Comparison of ENCODE assay signal across 19 cellular contexts in the genomic region with DNA sequence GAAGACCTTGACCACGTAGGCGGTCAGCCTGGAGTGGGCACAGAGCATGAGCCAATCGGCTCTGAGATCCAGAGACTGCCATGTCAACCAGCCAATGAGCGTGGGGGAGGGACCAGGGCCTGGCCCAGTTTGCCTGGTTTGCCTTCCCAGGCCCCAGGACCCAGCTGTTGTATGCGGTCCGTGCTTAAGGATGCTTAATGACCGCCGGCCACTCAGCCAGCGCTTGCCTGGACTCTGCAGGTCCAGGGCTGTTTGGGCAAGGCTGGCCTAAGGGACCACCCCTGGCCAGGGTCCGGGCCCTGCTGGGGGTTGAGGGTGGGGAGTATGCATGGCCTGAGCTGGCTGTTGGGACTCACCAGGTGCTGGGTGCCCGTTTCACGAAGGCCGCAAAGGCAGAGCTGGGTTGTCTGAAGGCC. TPM values are rescaled to one million over a fixed set of nuclear protein-coding genes. Genes with fewer than 3 reads are reported as not detected.
DNase-seq lines count a peak whose midpoint lies in the region; ATAC-seq, FAIRE-seq and TF ChIP-seq lines count a peak whose summit lies in the region.
"Had no signal": no experiment of that assay in that cellular context is flagged by ENCODE, and none has a peak within 500 bp of the region (broad histone marks: within the 10 kb centered on the region; RNA-seq: fewer than 3 reads in every experiment).

No MANE protein-coding gene starts in this region.

- no peak overlapping the region for H3K9ac ChIP-seq in GM12878 (ENCODE audit: control insufficient read depth, insufficient read depth, low read length)

- H3K79me2 ChIP-seq in GM12878 (ENCODE audit: control insufficient read depth, insufficient read depth, low read length) = no peaks in the 10 kb centered on the region

- POLR2A ChIA-PET in HEK293 (lab: Yijun Ruan, JAX) (no interaction called here), GM12878 (lab: Charles Lee) (no interaction called here)

- FAIRE-seq in GM12878 (lab: Jason Lieb, UNC) = no peak
- FAIRE-seq: GM19239 had no signal

- H3K4me2 ChIP-seq in GM12878 (ENCODE audit: control insufficient read depth, insufficient read depth) = no peak overlapping the region

- ATAC-seq in GM12878 = no peak
- peak; percentile 0 to 6 (median 2) for ATAC-seq in right lobe of liver
- no peak for ATAC-seq in HG03378 (IDR thresholded peaks at IDR 0.05; ENCODE audit: unreplicated experiment)

- no peak overlapping the region for H2AFZ ChIP-seq in GM12878 (ENCODE audit: control insufficient read depth, low read depth, low read length)

- TF ChIP-seq CTCF in HEK293 (tag by site-specific recombination; IDR thresholded peaks at IDR 0.05) (no peak), GM12878 (IDR thresholded peaks at IDR 0.05 in 2 of 3, conservative IDR thresholded peaks at IDR 0.05 in 1 of 3; ENCODE audit: control insufficient read depth in 2 of 3, extremely low read depth in 1 of 3, insufficient read depth in 1 of 3, low read depth in 3 of 3, low read length in 3 of 3) (no peak), right lobe of liver (IDR thresholded peaks at IDR 0.05) (no peak)

- DNase-seq in GM12878 (ENCODE audit: low read depth, low spot score) (no peak), right lobe of liver (peak in 2 of 3 donors; percentile 32 to 60), KG1 (lab: John Stamatoyannopoulos, UW) (no peak), NCI-H69 (lab: John Stamatoyannopoulos, UW) (no peak), GOT3 (lab: John Stamatoyannopoulos, UW) (no peak)
- DNase-seq: ACHN, AML-193, COR-L47, NCI-H1417 treated with DMSO at 0.1 percent for 48 hours, NCI-H1930, NCI-H526 treated with DMSO at 0.1 percent for 48 hours, SIG-M5 had no signal

- SMC1A ChIA-PET in GM12878 (lab: Charles Lee; ENCODE audit: uncharacterized antibody, unreplicated experiment) = no interaction called here

- RAD21 ChIA-PET in GM12878 (lab: Charles Lee; ENCODE audit: unreplicated experiment) = no interaction called here

- no peaks in the 10 kb centered on the region for H3K36me3 ChIP-seq in HEK293 (ENCODE audit: control insufficient read depth in 2 of 2, insufficient read depth in 1 of 2, low read length in 2 of 2)
- no peaks in the 10 kb centered on the region for H3K36me3 ChIP-seq in GM12878 (ENCODE audit: control insufficient read depth in 2 of 2, insufficient read depth in 2 of 2, low read length in 1 of 2)
- peaks cover 8 to 97% (median 68%) of the 10 kb centered on the region in 4 donors for H3K36me3 ChIP-seq in right lobe of liver

- no peak overlapping the region for H3K4me3 ChIP-seq in HEK293 (ENCODE audit: low read depth, low read length)
- no peak overlapping the region for H3K4me3 ChIP-seq in GM12878
- no peak overlapping the region for H3K4me3 ChIP-seq in right lobe of liver

- CTCF ChIA-PET in HEK293 (lab: Yijun Ruan, JAX) = no interaction called here
- CTCF ChIA-PET in GM12878 (lab: Yijun Ruan, JAX) = no interaction called here

- no peaks in the 10 kb centered on the region for H3K9me3 ChIP-seq in HEK293 (ENCODE audit: control insufficient read depth, insufficient read depth, low read depth, low read length)
- H3K9me3 ChIP-seq in GM12878 (replicated peaks; ENCODE audit: control insufficient read depth, insufficient read depth, low read length) = peaks cover 1% of the 10 kb centered on the region; the same call in 1 of the 3 replicates
- no peaks in the 10 kb centered on the region for H3K9me3 ChIP-seq in right lobe of liver

- H3K27ac ChIP-seq in HEK293 (ENCODE audit: extremely low read depth, low read depth, low read length) = no peak overlapping the region
- H3K27ac ChIP-seq in GM12878 (ENCODE audit: control insufficient read depth, insufficient read depth) = no peak overlapping the region
- no peak overlapping the region for H3K27ac ChIP-seq in right lobe of liver

- TF ChIP-seq EP300 in GM12878 (IDR thresholded peaks at IDR 0.05; ENCODE audit: borderline replicate concordance in 1 of 2, control insufficient read depth in 1 of 2, low read depth in 2 of 2, low read length in 2 of 2) = no peak

- no peaks in the 10 kb centered on the region for H4K20me1 ChIP-seq in GM12878 (ENCODE audit: control insufficient read depth, insufficient read depth)

- TF ChIP-seq RAD21 in GM12878 (IDR thresholded peaks at IDR 0.05; ENCODE audit: insufficient read depth, low read depth, low read length) = no peak

- TF ChIP-seq POLR2A in GM12878 (IDR thresholded peaks at IDR 0.05; ENCODE audit: low read depth, low read length) (no peak), right lobe of liver (IDR thresholded peaks at IDR 0.05) (no peak)

- WGBS in GM12878 (ENCODE audit: insufficient coverage, insufficient replicate concordance, low lambda C conversion rate, missing lambda C conversion rate) = 82% methylated on average over 13 of the region's 13 CpGs
- WGBS in right lobe of liver (ENCODE audit: insufficient coverage, low coverage, low lambda C conversion rate, missing lambda C conversion rate) = no CpG with 5 or more reads among the region's 13 CpGs

- in situ Hi-C loops in GM12878 (cut with MboI) = no loop called here

- H3K27me3 ChIP-seq in GM12878 (replicated peaks in 1 of 2; ENCODE audit: control insufficient read depth in 2 of 2, insufficient read depth in 2 of 2, low read length in 1 of 2) (no peaks in the 10 kb centered on the region), right lobe of liver (no peaks in the 10 kb centered on the region)

- BruUV-seq in GM12878 (replicated peaks; lab: Mats Ljungman, UMichigan) = no TSS peak

- H3K4me1 ChIP-seq in HEK293 (ENCODE audit: control insufficient read depth, insufficient read depth, low read length) (no peaks in the 10 kb centered on the region), GM12878 (ENCODE audit: control insufficient read depth, insufficient read depth, low read length) (no peaks in the 10 kb centered on the region), right lobe of liver (peaks cover 0 to 20% (median 0%) of the 10 kb centered on the region in 4 donors)

- intact Hi-C loops in GM12878 (cut with micrococcal nuclease; ENCODE audit: unreplicated experiment) = no loop called here
- intact Hi-C loops in right lobe of liver (cut with DNase I) = no loop called here

RNA-seq across cellular contexts. Expression of gene TNFSF14, which starts 23.1 kb away (rescaled TPM):
- 24.4 and 26.2 TPM in 2 replicates for total RNA-seq in GM12878 (2013; cell fraction: nucleolus; rRNA removed)
- total RNA-seq in GM12878 (2014; rRNA removed) = 37.2 and 38.9 TPM in 2 replicates
- 30.6 and 31.4 TPM in 2 replicates for total RNA-seq in GM12878 (2014; rRNA removed; fragmentation: Illumina TruSeq; extraction: Trizol)
- total RNA-seq in GM12878 (2021) = 36.7 and 40.5 TPM in 2 replicates
- 3.6 TPM for polyA plus RNA-seq in GM12878 (2011; ENCODE audit: low read depth)
- 17.3 and 21.7 TPM in 2 replicates for polyA plus RNA-seq in GM12878 (2011; rRNA removed)
- polyA plus RNA-seq in GM12878 (2011; cell fraction: cytosol; rRNA removed) = 28.3 and 34.0 TPM in 2 replicates
- polyA plus RNA-seq in GM12878 (2011; cell fraction: nucleus; rRNA removed) = 6.8 and 11.0 TPM in 2 replicates
- 5.7 and 13.2 TPM in 2 replicates for polyA plus RNA-seq in GM12878 (2012)
- 34.2 and 34.7 TPM in 2 replicates for polyA plus RNA-seq in GM12878 (2014; fragmentation: Illumina TruSeq; extraction: Trizol)
- 1 to 10 TPM; 4.3 to 5.7 TPM for polyA plus RNA-seq in GM12878 (2014; fragmentation: Nextera tagmentation; extraction: Ambion mirVana)
- polyA plus RNA-seq in GM12878 (2014; rRNA removed) = 26.6 and 29.4 TPM in 2 replicates
- 10 to 100 TPM; 30.0 to 31.2 TPM for polyA plus RNA-seq in GM12878 (2016; fragmentation: Nextera tagmentation; extraction: Ambion mirVana)
- polyA minus RNA-seq in GM12878 (2011; rRNA and poly(A)+ RNA removed) = 32.6 and 34.0 TPM in 2 replicates
- 9.5 and 9.9 TPM in 2 replicates for polyA minus RNA-seq in GM12878 (2011; cell fraction: cytosol; rRNA and poly(A)+ RNA removed)
- polyA minus RNA-seq in GM12878 (2011; cell fraction: nucleus; rRNA and poly(A)+ RNA removed) = 13.3 and 17.5 TPM in 2 replicates
- 10 to 100 TPM in 3 of 6 experiments, 1 to 10 TPM in 3; 6.4 to 71.1 (median 14.6) TPM for total RNA-seq in right lobe of liver
- total RNA-seq: HT1080, OCI-LY7, RPMI7951 had no signal

RNA-seq across cellular contexts. Expression of gene C3, which starts 27.4 kb away (rescaled TPM):
- 3.1 and 4.3 TPM in 2 replicates for total RNA-seq in GM12878 (2013; cell fraction: nucleolus; rRNA removed)
- total RNA-seq in GM12878 (2014; rRNA removed) = 0.28 and 1.6 TPM in 2 replicates
- total RNA-seq in GM12878 (2014; rRNA removed; fragmentation: Illumina TruSeq; extraction: Trizol) = 0.54 and 1.1 TPM in 2 replicates
- total RNA-seq in GM12878 (2021) = 5.9 and 6.7 TPM in 2 replicates
- not detected for polyA plus RNA-seq in GM12878 (2011; ENCODE audit: low read depth)
- polyA plus RNA-seq in GM12878 (2011; rRNA removed) = 1.1 and 1.9 TPM in 2 replicates
- 1.5 and 1.9 TPM in 2 replicates for polyA plus RNA-seq in GM12878 (2011; cell fraction: cytosol; rRNA removed)
- 1.9 and 2.6 TPM in 2 replicates for polyA plus RNA-seq in GM12878 (2011; cell fraction: nucleus; rRNA removed)
- polyA plus RNA-seq in GM12878 (2012) = 0.30 and 0.48 TPM in 2 replicates
- 0.79 and 3.0 TPM in 2 replicates for polyA plus RNA-seq in GM12878 (2014; fragmentation: Illumina TruSeq; extraction: Trizol)
- polyA plus RNA-seq in GM12878 (2014; fragmentation: Nextera tagmentation; extraction: Ambion mirVana) = 1 to 10 TPM in 1 of 2 experiments, under 1 TPM in 1; 0.64 to 2.7 TPM
- polyA plus RNA-seq in GM12878 (2014; rRNA removed) = 0.95 and 2.2 TPM in 2 replicates
- under 1 TPM; 0.20 to 0.25 TPM for polyA plus RNA-seq in GM12878 (2016; fragmentation: Nextera tagmentation; extraction: Ambion mirVana)
- polyA minus RNA-seq in GM12878 (2011; rRNA and poly(A)+ RNA removed) = 2.0 and 2.3 TPM in 2 replicates
- polyA minus RNA-seq in GM12878 (2011; cell fraction: cytosol; rRNA and poly(A)+ RNA removed) = 48.6 and 52.2 TPM in 2 replicates
- 4.1 and 16.8 TPM in 2 replicates for polyA minus RNA-seq in GM12878 (2011; cell fraction: nucleus; rRNA and poly(A)+ RNA removed)
- total RNA-seq in right lobe of liver = over 10,000 TPM; 10,569 to 17,502 (median 15,749) TPM
- polyA plus RNA-seq: IgD-negative memory B cell had no signal

RNA-seq across cellular contexts. Expression of gene GPR108, which starts 44.3 kb away (rescaled TPM):
- total RNA-seq in GM12878 (2013; cell fraction: nucleolus; rRNA removed) = 37.2 and 42.9 TPM in 2 replicates
- 63.1 and 67.7 TPM in 2 replicates for total RNA-seq in GM12878 (2014; rRNA removed)
- total RNA-seq in GM12878 (2014; rRNA removed; fragmentation: Illumina TruSeq; extraction: Trizol) = 42.7 and 43.8 TPM in 2 replicates
- 64.7 and 71.0 TPM in 2 replicates for total RNA-seq in GM12878 (2021)
- 17.1 TPM for polyA plus RNA-seq in GM12878 (2011; ENCODE audit: low read depth)
- 33.6 and 56.2 TPM in 2 replicates for polyA plus RNA-seq in GM12878 (2011; rRNA removed)
- 81.3 and 87.6 TPM in 2 replicates for polyA plus RNA-seq in GM12878 (2011; cell fraction: cytosol; rRNA removed)
- 178 and 218 TPM in 2 replicates for polyA plus RNA-seq in GM12878 (2011; cell fraction: nucleus; rRNA removed)
- 53.1 and 59.7 TPM in 2 replicates for polyA plus RNA-seq in GM12878 (2012)
- polyA plus RNA-seq in GM12878 (2014; fragmentation: Illumina TruSeq; extraction: Trizol) = 28.9 and 56.1 TPM in 2 replicates
- 10 to 100 TPM in 1 of 2 experiments, 1 to 10 TPM in 1; 4.4 to 17.6 TPM for polyA plus RNA-seq in GM12878 (2014; fragmentation: Nextera tagmentation; extraction: Ambion mirVana)
- polyA plus RNA-seq in GM12878 (2014; rRNA removed) = 81.1 and 87.2 TPM in 2 replicates
- polyA plus RNA-seq in GM12878 (2016; fragmentation: Nextera tagmentation; extraction: Ambion mirVana) = 10 to 100 TPM; 57.9 to 63.1 TPM
- polyA minus RNA-seq in GM12878 (2011; rRNA and poly(A)+ RNA removed) = 74.5 TPM in 2 replicates
- 17.3 and 27.0 TPM in 2 replicates for polyA minus RNA-seq in GM12878 (2011; cell fraction: cytosol; rRNA and poly(A)+ RNA removed)
- 32.6 and 40.9 TPM in 2 replicates for polyA minus RNA-seq in GM12878 (2011; cell fraction: nucleus; rRNA and poly(A)+ RNA removed)
- total RNA-seq in right lobe of liver = 10 to 100 TPM; 22.3 to 53.0 (median 41.3) TPM

RNA-seq across cellular contexts. Expression of gene TRIP10, which starts 46.4 kb away (rescaled TPM):
- 35.0 and 37.1 TPM in 2 replicates for total RNA-seq in GM12878 (2013; cell fraction: nucleolus; rRNA removed)
- total RNA-seq in GM12878 (2014; rRNA removed) (34.6 and 39.5 TPM in 2 replicates), GM12878 (2014; rRNA removed; fragmentation: Illumina TruSeq; extraction: Trizol) (28.1 and 28.5 TPM in 2 replicates), GM12878 (2021) (48.6 and 52.7 TPM in 2 replicates), right lobe of liver (10 to 100 TPM in 2 of 6 experiments, 1 to 10 TPM in 4; 7.5 to 14.9 (median 9.3) TPM)
- polyA plus RNA-seq in GM12878 (2011; ENCODE audit: low read depth) = 18.9 TPM
- polyA plus RNA-seq in GM12878 (2011; rRNA removed) (30.1 and 44.0 TPM in 2 replicates), GM12878 (2014; fragmentation: Illumina TruSeq; extraction: Trizol) (34.7 and 38.5 TPM in 2 replicates), GM12878 (2014; fragmentation: Nextera tagmentation; extraction: Ambion mirVana) (1 to 10 TPM in 1 of 2 experiments, under 1 TPM in 1; 0.79 to 2.2 TPM), GM12878 (2014; rRNA removed) (54.5 and 56.3 TPM in 2 replicates), GM12878 (2016; fragmentation: Nextera tagmentation; extraction: Ambion mirVana) (10 to 100 TPM; 26.6 to 30.4 TPM)
- 35.9 and 44.6 TPM in 2 replicates for polyA plus RNA-seq in GM12878 (2011; cell fraction: cytosol; rRNA removed)
- polyA plus RNA-seq in GM12878 (2011; cell fraction: nucleus; rRNA removed) = 86.8 and 103 TPM in 2 replicates
- 42.0 and 53.2 TPM in 2 replicates for polyA plus RNA-seq in GM12878 (2012)
- 18.0 and 29.1 TPM in 2 replicates for polyA minus RNA-seq in GM12878 (2011; rRNA and poly(A)+ RNA removed)
- 17.6 and 19.0 TPM in 2 replicates for polyA minus RNA-seq in GM12878 (2011; cell fraction: cytosol; rRNA and poly(A)+ RNA removed)
- 16.3 and 21.9 TPM in 2 replicates for polyA minus RNA-seq in GM12878 (2011; cell fraction: nucleus; rRNA and poly(A)+ RNA removed)

Comparison
In these comparisons a context has a peak if more than half of its experiments do, and no peak if none do; other contexts are left out.
1. ATAC-seq: peak in right lobe of liver (4 of 4); none in GM12878 (single experiment) and HG03378 (single experiment).
2. DNase-seq: peak in right lobe of liver (2 of 3); none in GM12878 (single experiment), KG1 (single experiment), NCI-H69 (single experiment) and GOT3 (single experiment).
3. RNA of gene C3, which starts 27.4 kb away (total RNA-seq): 10,569 to 17,502 TPM in right lobe of liver; 0.28 to 6.7 TPM in GM12878; every median in the first group is over 1,000 times any median in the second.
4. Of the 9 proteins assayed by ChIP-seq in both HEK293 and GM12878: peak only in HEK293: none; only in GM12878: PBX3; in both: none; in neither: 8.